ENCODE assay signal across 31 cellular contexts in genomic region chr13:103099894-103100293, GRCh38. TPM values are rescaled to one million over a fixed set of nuclear protein-coding genes. Genes with fewer than 3 reads are reported as not detected.
"Had no signal": no experiment of that assay in that cellular context is flagged by ENCODE, and none has a peak within 500 bp of the region (broad histone marks: within the 10 kb centered on the region; RNA-seq: fewer than 3 reads in every experiment).

No MANE protein-coding gene starts in this region.

- DNase-seq: activated CD4-positive, alpha-beta memory T cell treated with anti-CD3 and anti-CD28 coated beads, Interleukin-2, amount 10 ng/mL, durations not matched to agents 7 days and 5 days; activated CD4-positive, alpha-beta T cell treated with anti-CD3 and anti-CD28 coated beads for 36 hours; activated CD4-positive, alpha-beta T cell treated with anti-CD3 and anti-CD28 coated beads, Interleukin-2, amount 10 ng/mL, durations not matched to agents 24 days and 14 days; activated CD4-positive, CD25-positive, alpha-beta regulatory T cell; activated CD4-positive, CD25-positive, alpha-beta regulatory T cell treated with anti-CD3 and anti-CD28 coated beads, Interleukin-2, amount 50 U/mL, for 72 hours; activated CD8-positive, alpha-beta memory T cell treated with anti-CD3 and anti-CD28 coated beads, Interleukin-2, amount 50 U/mL, for 48 hours; activated effector memory CD4-positive, alpha-beta T cell treated with Interleukin-2 at 50 U/mL for 16 hours; activated gamma-delta T cell treated with Interleukin-2 at 50 U/mL for 16 hours; activated naive CD4-positive, alpha-beta T cell treated with anti-CD3 and anti-CD28 coated beads, Interleukin-2, amount 50 U/mL, for 16 hours; activated naive CD4-positive, alpha-beta T cell treated with Interleukin-2 at 50 U/mL for 16 hours; activated T-cell treated with anti-CD3 and anti-CD28 coated beads for 4 hours; activated T-cell treated with anti-CD3 and anti-CD28 coated beads, Interleukin-2, amount 50 U/mL, for 24 hours; amniotic stem cell; anterior cingulate cortex; brain microvascular endothelial cell; caudate nucleus; cortex of kidney; dermis blood vessel endothelial cell; effector CD4-positive, alpha-beta T cell; effector memory CD8-positive, alpha-beta T cell; gastrocnemius medialis; glutamatergic neuron; heart left ventricle; T-cell; T-helper 17 cell; T1000 had no signal

- ATAC-seq: activated CD4-positive, alpha-beta T cell treated with anti-CD3 and anti-CD28 coated beads for 36 hours; activated T-helper 17 cell treated with anti-CD3 and anti-CD28 coated beads, Interleukin-2, amount 50 U/mL, for 72 hours; effector memory CD8-positive, alpha-beta T cell; esophagus mucosa; gastrocnemius medialis; heart left ventricle; T-cell; T-helper 17 cell had no signal

- H3K27me3 ChIP-seq: brain microvascular endothelial cell, gastrocnemius medialis, heart left ventricle had no signal

- H3K4me3 ChIP-seq: gastrocnemius medialis, heart left ventricle had no signal

- H3K36me3 ChIP-seq: brain microvascular endothelial cell, gastrocnemius medialis, heart left ventricle had no signal

- FAIRE-seq: astrocyte, colon had no signal

- H3K4me1 ChIP-seq: gastrocnemius medialis had no signal

- H3K27ac ChIP-seq: brain microvascular endothelial cell, gastrocnemius medialis, heart left ventricle had no signal

- H3K9me3 ChIP-seq: gastrocnemius medialis had no signal

RNA-seq across cellular contexts. Expression of gene SLC10A2, which starts 33.7 kb away (rescaled TPM):
- polyA plus RNA-seq: adipose tissue, heart left ventricle had no signal
